In the genomic region with DNA sequence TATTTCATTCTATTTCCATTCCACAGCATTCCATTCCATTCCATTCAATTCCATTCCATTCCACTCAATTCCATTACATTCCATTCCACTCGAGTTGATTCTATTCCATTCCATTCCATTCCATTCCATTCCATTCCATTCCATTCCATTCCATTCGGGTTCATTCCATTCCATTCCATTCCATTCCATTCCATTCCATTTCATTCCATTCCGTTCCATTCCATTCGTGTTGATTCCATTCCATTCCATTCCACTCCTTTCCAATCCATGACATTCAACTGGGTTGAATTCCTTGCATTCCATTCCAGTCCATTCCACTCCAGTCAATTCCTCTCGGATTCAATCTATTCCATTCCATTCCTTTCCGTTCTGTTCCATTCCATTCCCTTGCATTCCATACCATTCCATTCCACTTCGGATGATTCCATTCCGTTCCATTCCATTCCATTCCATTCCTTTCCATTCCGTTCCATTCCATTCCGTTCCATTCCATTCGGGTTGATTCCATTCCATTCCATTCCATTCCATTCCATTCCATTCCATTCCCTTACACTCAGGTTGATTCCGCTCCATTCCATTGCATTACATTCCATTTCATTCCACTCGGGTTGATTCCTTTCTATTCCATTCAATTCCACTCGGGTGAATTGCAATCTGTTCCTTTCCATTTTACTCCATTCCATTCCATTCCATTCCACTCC, we compare ENCODE assay signal across 8 cellular contexts.
DNase-seq lines count a peak whose midpoint lies in the region; ATAC-seq and TF ChIP-seq lines count a peak whose summit lies in the region.
"Not testable (repeated sequence)": the region's sequence is repeated elsewhere in the genome, so short reads cannot be mapped to it uniquely, and the experiment has no call there.

No MANE protein-coding gene starts in this region.

- H3K4ac ChIP-seq in IMR-90 (ENCODE audit: low read depth, low read length) = not testable (repeated sequence)

- H2BK15ac ChIP-seq in IMR-90 (ENCODE audit: low read depth, low read length) = not testable (repeated sequence)

- not testable (repeated sequence) for H3K18ac ChIP-seq in IMR-90 (ENCODE audit: low read depth, low read length)

- not testable (repeated sequence) for TF ChIP-seq CTCF in GM23338 (conservative IDR thresholded peaks at IDR 0.05; ENCODE audit: low read depth in 2 of 2); IMR-90 (conservative IDR thresholded peaks at IDR 0.05; ENCODE audit: low read depth, low read length); endothelial cell (IDR thresholded peaks at IDR 0.05; ENCODE audit: unreplicated experiment); osteocyte (IDR thresholded peaks at IDR 0.05)

- not testable (repeated sequence) for H2BK20ac ChIP-seq in IMR-90 (ENCODE audit: low read depth, low read length)

- H2AK9ac ChIP-seq in IMR-90 (replicated peaks; ENCODE audit: low read depth, low read length, poor library complexity) = not testable (repeated sequence)

- TF ChIP-seq RAD21 in IMR-90 (IDR thresholded peaks at IDR 0.05; ENCODE audit: low read length) = not testable (repeated sequence)

- H2AFZ ChIP-seq in GM23338; IMR-90 (replicated peaks; ENCODE audit: low read length, poor library complexity): not testable (repeated sequence)

- not testable (repeated sequence) for H3K9ac ChIP-seq in IMR-90 (ENCODE audit: low read depth, low read length)

- not testable (repeated sequence) for H4K91ac ChIP-seq in IMR-90 (ENCODE audit: insufficient read depth, low read depth, low read length)

- not testable (repeated sequence) for H3K4me1 Mint-ChIP-seq in GM23338; endothelial cell (ENCODE audit: unreplicated experiment); osteocyte (ENCODE audit: unreplicated experiment)

- H3K14ac ChIP-seq in IMR-90 (replicated peaks; ENCODE audit: low read depth, low read length) = not testable (repeated sequence)

- H3K36me3 Mint-ChIP-seq in GM23338 (ENCODE audit: low read depth) (peaks cover 85% of the 10 kb centered on the region), endothelial cell (ENCODE audit: low read depth, unreplicated experiment) (peaks cover 63% of the 10 kb centered on the region), osteocyte (ENCODE audit: unreplicated experiment) (peaks cover 23% of the 10 kb centered on the region)

- H3K4me1 ChIP-seq in GM23338 (ENCODE audit: insufficient read depth); IMR-90 (ENCODE audit: control insufficient read depth, insufficient read depth, low read length): not testable (repeated sequence)

- H3K27ac ChIP-seq in GM23338 (ENCODE audit: low read depth); IMR-90 (ENCODE audit: insufficient read depth, low read length): not testable (repeated sequence)

- 51% methylated on average over 14 of the region's 14 CpGs; no CpG with 5 or more reads in 1 of the 2 experiments for WGBS in IMR-90 (ENCODE audit: extremely low coverage in 2 of 2, insufficient read length in 1 of 2), 2 experiments

- peaks cover 40% of the 10 kb centered on the region for H3F3A ChIP-seq in GM23338 (replicated peaks; ENCODE audit: low read depth)

- not testable (repeated sequence) for H3K27me3 ChIP-seq in GM23338 (ENCODE audit: insufficient read depth); IMR-90 (ENCODE audit: control insufficient read depth, insufficient read depth, low read length)

- CTCF ChIA-PET in IMR-90 (lab: Yijun Ruan, JAX) = not testable (repeated sequence)

- H3K27ac Mint-ChIP-seq in GM23338; osteocyte (ENCODE audit: unreplicated experiment): not testable (repeated sequence)
- H3K27ac Mint-ChIP-seq in endothelial cell (ENCODE audit: unreplicated experiment) = peak overlapping the region; percentile 0

- dilution Hi-C loops in IMR-90 (cut with HindIII; ENCODE audit: low sequenced_read_pairs, unreplicated experiment) = not testable (repeated sequence)

- not testable (repeated sequence) for DNase-seq in GM23338 (ENCODE audit: low spot score); IMR-90; endothelial cell (ENCODE audit: low spot score); left lobe of liver (ENCODE audit: low spot score)
- DNase-seq in osteocyte (ENCODE audit: extremely low spot score, unreplicated experiment) (peak; percentile 91), ureter (ENCODE audit: low spot score) (peak; percentile 51)

- H3K4me2 ChIP-seq in GM23338; IMR-90 (ENCODE audit: low read depth, low read length): not testable (repeated sequence)

- not testable (repeated sequence) for H4K8ac ChIP-seq in IMR-90 (ENCODE audit: low read depth in 2 of 2, low read length in 2 of 2)

- intact Hi-C loops in IMR-90 (cut with micrococcal nuclease) = not testable (repeated sequence)

- peak; percentile 20 for ATAC-seq in GM18873 (IDR thresholded peaks at IDR 0.05; ENCODE audit: low FRiP score, unreplicated experiment)
- ATAC-seq in GM23338 = 0 out of 3 replicates have a peak, but pooled peaks have one; percentile 20
- ATAC-seq in HG03095 (IDR thresholded peaks at IDR 0.05; ENCODE audit: unreplicated experiment) = peak; percentile 28
- ATAC-seq in IMR-90 (ENCODE audit: low read depth) = 0 out of 2 replicates have a peak, but pooled peaks have one; percentile 12
- peak; percentile 33 for ATAC-seq in left lobe of liver

- not testable (repeated sequence) for H4K20me1 ChIP-seq in GM23338 (replicated peaks; ENCODE audit: insufficient read depth); IMR-90 (ENCODE audit: insufficient read depth, low read length)

- H3K27me3 Mint-ChIP-seq in GM23338 (ENCODE audit: insufficient read depth, low read depth, poor library complexity) (peaks cover 75% of the 10 kb centered on the region), endothelial cell (ENCODE audit: unreplicated experiment) (peaks cover 51% of the 10 kb centered on the region)
- not testable (repeated sequence) for H3K27me3 Mint-ChIP-seq in osteocyte (ENCODE audit: unreplicated experiment)

- POLR2A ChIA-PET in IMR-90 (lab: Charles Lee; ENCODE audit: unreplicated experiment) = not testable (repeated sequence)

- not testable (repeated sequence) for H3K9me1 ChIP-seq in IMR-90 (ENCODE audit: insufficient read depth, low read length)

- not testable (repeated sequence) for TF ChIP-seq POLR2A in IMR-90 (IDR thresholded peaks at IDR 0.05; ENCODE audit: low read depth, low read length)

- in situ Hi-C loops in IMR-90 (cut with MboI; ENCODE audit: low sequenced_read_pairs) = not testable (repeated sequence)

- not testable (repeated sequence) for H3K23ac ChIP-seq in IMR-90 (ENCODE audit: low read depth, low read length)

- H3K79me2 ChIP-seq in GM23338 (replicated peaks; ENCODE audit: insufficient read depth) = not testable (repeated sequence)

- H3K9me3 Mint-ChIP-seq in GM23338 (peaks cover 95% of the 10 kb centered on the region), endothelial cell (ENCODE audit: unreplicated experiment) (peaks cover 78% of the 10 kb centered on the region), osteocyte (ENCODE audit: unreplicated experiment) (peaks cover 62% of the 10 kb centered on the region)

- H4K5ac ChIP-seq in IMR-90 (ENCODE audit: low read depth, low read length) = not testable (repeated sequence)

- H2BK5ac ChIP-seq in IMR-90 (ENCODE audit: low read depth, low read length, poor library complexity, severe bottlenecking) = peak overlapping the region; percentile 0

- not testable (repeated sequence) for H3K79me1 ChIP-seq in IMR-90 (ENCODE audit: low read depth in 1 of 2, low read length in 2 of 2)

- not testable (repeated sequence) for H2BK120ac ChIP-seq in IMR-90 (ENCODE audit: low read depth, low read length)

- not testable (repeated sequence) for H3K9me2 ChIP-seq in GM23338 (ENCODE audit: insufficient read depth)

- not testable (repeated sequence) for H3K4me3 Mint-ChIP-seq in GM23338; osteocyte (ENCODE audit: unreplicated experiment)
- H3K4me3 Mint-ChIP-seq in endothelial cell (ENCODE audit: unreplicated experiment) = peak overlapping the region; percentile 1

- not testable (repeated sequence) for H2AK5ac ChIP-seq in IMR-90 (ENCODE audit: low read depth, low read length)

- peak overlapping the region; percentile 32; the same call in 1 of the 2 replicates for H3K4me3 ChIP-seq in GM23338
- not testable (repeated sequence) for H3K4me3 ChIP-seq in IMR-90 (ENCODE audit: insufficient read depth, low read depth, low read length)

- not testable (repeated sequence) for H3K36me3 ChIP-seq in GM23338 (ENCODE audit: insufficient read depth); IMR-90 (ENCODE audit: control insufficient read depth, insufficient read depth, low read length)

- H3K9me3 ChIP-seq in IMR-90 (ENCODE audit: control insufficient read depth, insufficient read depth, low read length) = peaks cover 30% of the 10 kb centered on the region

- BruUV-seq in IMR-90 (replicated peaks; lab: Mats Ljungman, UMichigan) = not testable (repeated sequence)

- not testable (repeated sequence) for H3K56ac ChIP-seq in IMR-90 (ENCODE audit: extremely low read depth, insufficient read depth, low read length)
